22 cellular contexts compared by ENCODE assay signal in the genomic region with DNA sequence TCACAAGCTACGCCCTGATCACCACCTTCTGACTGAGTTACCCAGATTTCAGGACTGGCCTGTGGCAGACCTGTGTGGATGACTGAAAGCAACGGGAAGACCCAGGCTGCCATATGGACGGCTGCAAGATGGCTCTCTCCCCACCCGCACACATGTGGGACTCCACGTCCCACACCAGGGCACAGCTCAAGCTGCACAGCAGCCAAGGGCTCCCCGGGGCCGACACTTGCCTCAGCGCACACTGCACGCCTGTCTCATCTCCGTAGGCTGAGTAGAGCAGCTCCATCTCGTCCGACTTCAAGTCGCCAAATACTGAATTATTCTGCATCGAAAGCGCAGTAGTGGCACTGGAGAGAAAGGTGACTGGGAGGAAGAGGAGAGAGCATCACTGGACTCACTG. TPM values are rescaled to one million over a fixed set of nuclear protein-coding genes. Genes with fewer than 3 reads are reported as not detected.
"Had no signal": no experiment of that assay in that cellular context is flagged by ENCODE, and none has a peak within 500 bp of the region (broad histone marks: within the 10 kb centered on the region; RNA-seq: fewer than 3 reads in every experiment).

No MANE protein-coding gene starts in this region.

- H3K27ac Mint-ChIP-seq: activated CD4-positive, alpha-beta memory T cell treated with anti-CD3 and anti-CD28 coated beads, Interleukin-2, amount 10 ng/mL, durations not matched to agents 7 days and 5 days; activated CD4-positive, alpha-beta T cell treated with anti-CD3 and anti-CD28 coated beads for 36 hours; activated naive CD8-positive, alpha-beta T cell treated with anti-CD3 and anti-CD28 coated beads, Interleukin-2, amount 50 U/mL, for 24 hours; T-cell had no signal

- H3K27ac ChIP-seq: ascending aorta, body of pancreas, Peyer's patch, VCaP had no signal

- H3K27me3 ChIP-seq: ascending aorta, body of pancreas, Peyer's patch had no signal

- FAIRE-seq: bronchial epithelial cell had no signal

- H3K4me3 ChIP-seq: ascending aorta, body of pancreas, Peyer's patch had no signal

- ATAC-seq: activated CD4-positive, alpha-beta T cell treated with anti-CD3 and anti-CD28 coated beads for 36 hours; body of pancreas; T-cell had no signal

- H3K4me3 Mint-ChIP-seq: activated CD4-positive, alpha-beta memory T cell treated with anti-CD3 and anti-CD28 coated beads, Interleukin-2, amount 10 ng/mL, durations not matched to agents 7 days and 5 days; activated CD4-positive, alpha-beta T cell treated with anti-CD3 and anti-CD28 coated beads for 36 hours; activated naive CD8-positive, alpha-beta T cell treated with anti-CD3 and anti-CD28 coated beads, Interleukin-2, amount 50 U/mL, for 24 hours; T-cell had no signal

- H3K27me3 Mint-ChIP-seq: activated CD4-positive, alpha-beta memory T cell treated with anti-CD3 and anti-CD28 coated beads, Interleukin-2, amount 10 ng/mL, durations not matched to agents 7 days and 5 days; activated CD4-positive, alpha-beta T cell treated with anti-CD3 and anti-CD28 coated beads for 36 hours; T-cell had no signal

- DNase-seq: activated CD4-positive, alpha-beta memory T cell treated with anti-CD3 and anti-CD28 coated beads, Interleukin-2, amount 10 ng/mL, durations not matched to agents 7 days and 5 days; activated CD4-positive, alpha-beta T cell treated with anti-CD3 and anti-CD28 coated beads for 36 hours; activated CD4-positive, alpha-beta T cell treated with anti-CD3 and anti-CD28 coated beads, Interleukin-2, amount 50 U/mL, for 1 hour; activated CD8-positive, alpha-beta memory T cell treated with anti-CD3 and anti-CD28 coated beads, Interleukin-2, amount 50 U/mL, for 4 hours; activated naive CD8-positive, alpha-beta T cell treated with anti-CD3 and anti-CD28 coated beads, Interleukin-2, amount 50 U/mL, for 24 hours; amniotic stem cell; body of pancreas; central memory CD4-positive, alpha-beta T cell; Kasumi-1; NCI-H1048; NCI-H146; NCI-H187 treated with DMSO at 0.1 percent for 48 hours; NCI-H2081 treated with DMSO at 0.1 percent for 48 hours; NCI-H446; NCI-H524 treated with DMSO at 0.1 percent for 48 hours; NK-92 treated with Interleukin-12 subunit alpha and Interleukin-12 subunit beta, amount 100 ng/mL, for 24 hours; SHP77 treated with DMSO at 0.1 percent for 48 hours; T-cell had no signal

- H3K9me3 ChIP-seq: ascending aorta, body of pancreas, Peyer's patch had no signal

- H3K4me1 ChIP-seq: ascending aorta, body of pancreas, Peyer's patch had no signal

RNA-seq across cellular contexts. Expression of a gene that starts 14.6 kb away (rescaled TPM):
- total RNA-seq: ascending aorta had no signal

RNA-seq across cellular contexts. Expression of a gene that starts 27.3 kb away (rescaled TPM):
- total RNA-seq: ascending aorta had no signal
